Comparison of ENCODE assay signal across 1 cellular context in genomic region chr20:36875702-36876472, GRCh38.
TF ChIP-seq lines count a peak whose summit lies in the region.

TSS of gene TLDC2 (plus strand) at chr20:36876138. CDS start at chr20:36876175, 37 bp downstream.

TF ChIP-seq in HepG2, 621 proteins besides CTCF, POLR2A, EP300 and RAD21 (continued from another document and continues in another):
- no peak for TF ChIP-seq ZNF142 (CRISPR knock-in tag; IDR thresholded peaks at IDR 0.05)
- TF ChIP-seq NFE2 (CRISPR knock-in tag; IDR thresholded peaks at IDR 0.05), result no peak
- TF ChIP-seq CCDC6 (CRISPR knock-in tag; IDR thresholded peaks at IDR 0.05), result 0 out of 2 replicates have a peak, but pooled peaks have one; percentile 72
- TF ChIP-seq, protein P1, sequence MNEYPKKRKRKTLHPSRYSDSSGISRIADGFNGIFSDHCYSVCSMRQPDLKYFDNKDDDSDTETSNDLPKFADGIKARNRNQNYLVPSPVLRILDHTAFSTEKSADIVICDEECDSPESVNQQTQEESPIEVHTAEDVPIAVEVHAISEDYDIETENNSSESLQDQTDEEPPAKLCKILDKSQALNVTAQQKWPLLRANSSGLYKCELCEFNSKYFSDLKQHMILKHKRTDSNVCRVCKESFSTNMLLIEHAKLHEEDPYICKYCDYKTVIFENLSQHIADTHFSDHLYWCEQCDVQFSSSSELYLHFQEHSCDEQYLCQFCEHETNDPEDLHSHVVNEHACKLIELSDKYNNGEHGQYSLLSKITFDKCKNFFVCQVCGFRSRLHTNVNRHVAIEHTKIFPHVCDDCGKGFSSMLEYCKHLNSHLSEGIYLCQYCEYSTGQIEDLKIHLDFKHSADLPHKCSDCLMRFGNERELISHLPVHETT (CRISPR knock-in tag; conservative IDR thresholded peaks at IDR 0.05), result no peak; the same call in 1 of the 2 replicates
- no peak for TF ChIP-seq ATF5 (CRISPR knock-in tag; IDR thresholded peaks at IDR 0.05; ENCODE audit: low read depth)
- TF ChIP-seq MBNL3 (CRISPR knock-in tag; conservative IDR thresholded peaks at IDR 0.05), result no peak
- peak; percentile 87; the same call in 1 of the 2 replicates for TF ChIP-seq ZSCAN29 (CRISPR knock-in tag; conservative IDR thresholded peaks at IDR 0.05)
- no peak for TF ChIP-seq ZNF607 (CRISPR knock-in tag; IDR thresholded peaks at IDR 0.05; ENCODE audit: borderline replicate concordance)
- TF ChIP-seq, protein P2, sequence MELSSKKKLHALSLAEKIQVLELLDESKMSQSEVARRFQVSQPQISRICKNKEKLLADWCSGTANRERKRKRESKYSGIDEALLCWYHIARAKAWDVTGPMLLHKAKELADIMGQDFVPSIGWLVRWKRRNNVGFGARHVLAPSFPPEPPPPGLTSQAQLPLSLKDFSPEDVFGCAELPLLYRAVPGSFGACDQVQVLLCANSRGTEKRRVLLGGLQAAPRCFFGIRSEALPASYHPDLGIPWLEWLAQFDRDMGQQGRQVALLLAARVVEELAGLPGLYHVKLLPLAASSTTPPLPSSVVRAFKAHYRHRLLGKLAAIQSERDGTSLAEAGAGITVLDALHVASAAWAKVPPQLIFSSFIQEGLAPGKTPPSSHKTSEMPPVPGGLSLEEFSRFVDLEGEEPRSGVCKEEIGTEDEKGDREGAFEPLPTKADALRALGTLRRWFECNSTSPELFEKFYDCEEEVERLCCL (CRISPR knock-in tag; IDR thresholded peaks at IDR 0.05; ENCODE audit: borderline replicate concordance), result no peak; the same call in 1 of the 2 replicates
- TF ChIP-seq, protein P3, sequence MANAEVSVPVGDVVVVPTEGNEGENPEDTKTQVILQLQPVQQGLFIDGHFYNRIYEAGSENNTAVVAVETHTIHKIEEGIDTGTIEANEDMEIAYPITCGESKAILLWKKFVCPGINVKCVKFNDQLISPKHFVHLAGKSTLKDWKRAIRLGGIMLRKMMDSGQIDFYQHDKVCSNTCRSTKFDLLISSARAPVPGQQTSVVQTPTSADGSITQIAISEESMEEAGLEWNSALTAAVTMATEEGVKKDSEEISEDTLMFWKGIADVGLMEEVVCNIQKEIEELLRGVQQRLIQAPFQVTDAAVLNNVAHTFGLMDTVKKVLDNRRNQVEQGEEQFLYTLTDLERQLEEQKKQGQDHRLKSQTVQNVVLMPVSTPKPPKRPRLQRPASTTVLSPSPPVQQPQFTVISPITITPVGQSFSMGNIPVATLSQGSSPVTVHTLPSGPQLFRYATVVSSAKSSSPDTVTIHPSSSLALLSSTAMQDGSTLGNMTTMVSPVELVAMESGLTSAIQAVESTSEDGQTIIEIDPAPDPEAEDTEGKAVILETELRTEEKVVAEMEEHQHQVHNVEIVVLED (CRISPR knock-in tag; IDR thresholded peaks at IDR 0.05; ENCODE audit: borderline replicate concordance), result no peak
- TF ChIP-seq ZFYVE20 (CRISPR knock-in tag; IDR thresholded peaks at IDR 0.05; ENCODE audit: borderline replicate concordance, low read depth), result no peak
- TF ChIP-seq JUN (CRISPR knock-in tag; IDR thresholded peaks at IDR 0.05), result no peak
- TF ChIP-seq RFX1 (IDR thresholded peaks at IDR 0.05), result no peak
- TF ChIP-seq HNRNPLL (IDR thresholded peaks at IDR 0.05; ENCODE audit: low read depth, low read length, poor library complexity, severe bottlenecking), result peak; percentile 62
- TF ChIP-seq NPAS2 (CRISPR knock-in tag; IDR thresholded peaks at IDR 0.05; ENCODE audit: borderline replicate concordance), result no peak
- TF ChIP-seq MATR3 (CRISPR knock-in tag; IDR thresholded peaks at IDR 0.05), result no peak
- TF ChIP-seq PHB2 (IDR thresholded peaks at IDR 0.05; ENCODE audit: partially characterized antibody), result no peak
- TF ChIP-seq ZNF768 (CRISPR knock-in tag; IDR thresholded peaks at IDR 0.05), result peak; percentile 59; the same call in 1 of the 2 replicates
- TF ChIP-seq, protein P4, sequence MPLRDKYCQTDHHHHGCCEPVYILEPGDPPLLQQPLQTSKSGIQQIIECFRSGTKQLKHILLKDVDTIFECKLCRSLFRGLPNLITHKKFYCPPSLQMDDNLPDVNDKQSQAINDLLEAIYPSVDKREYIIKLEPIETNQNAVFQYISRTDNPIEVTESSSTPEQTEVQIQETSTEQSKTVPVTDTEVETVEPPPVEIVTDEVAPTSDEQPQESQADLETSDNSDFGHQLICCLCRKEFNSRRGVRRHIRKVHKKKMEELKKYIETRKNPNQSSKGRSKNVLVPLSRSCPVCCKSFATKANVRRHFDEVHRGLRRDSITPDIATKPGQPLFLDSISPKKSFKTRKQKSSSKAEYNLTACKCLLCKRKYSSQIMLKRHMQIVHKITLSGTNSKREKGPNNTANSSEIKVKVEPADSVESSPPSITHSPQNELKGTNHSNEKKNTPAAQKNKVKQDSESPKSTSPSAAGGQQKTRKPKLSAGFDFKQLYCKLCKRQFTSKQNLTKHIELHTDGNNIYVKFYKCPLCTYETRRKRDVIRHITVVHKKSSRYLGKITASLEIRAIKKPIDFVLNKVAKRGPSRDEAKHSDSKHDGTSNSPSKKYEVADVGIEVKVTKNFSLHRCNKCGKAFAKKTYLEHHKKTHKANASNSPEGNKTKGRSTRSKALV (CRISPR knock-in tag; IDR thresholded peaks at IDR 0.05), result no peak
- no peak for TF ChIP-seq SRF (IDR thresholded peaks at IDR 0.05; ENCODE audit: low read depth, low read length)
- TF ChIP-seq NFIC (IDR thresholded peaks at IDR 0.05; ENCODE audit: low read length), result no peak
- no peak for TF ChIP-seq BCL6 (CRISPR knock-in tag; IDR thresholded peaks at IDR 0.05)
- 0 out of 2 replicates have a peak, but pooled peaks have one; percentile 46 for TF ChIP-seq ATAD3A (CRISPR knock-in tag; IDR thresholded peaks at IDR 0.05)
- TF ChIP-seq, protein P5, sequence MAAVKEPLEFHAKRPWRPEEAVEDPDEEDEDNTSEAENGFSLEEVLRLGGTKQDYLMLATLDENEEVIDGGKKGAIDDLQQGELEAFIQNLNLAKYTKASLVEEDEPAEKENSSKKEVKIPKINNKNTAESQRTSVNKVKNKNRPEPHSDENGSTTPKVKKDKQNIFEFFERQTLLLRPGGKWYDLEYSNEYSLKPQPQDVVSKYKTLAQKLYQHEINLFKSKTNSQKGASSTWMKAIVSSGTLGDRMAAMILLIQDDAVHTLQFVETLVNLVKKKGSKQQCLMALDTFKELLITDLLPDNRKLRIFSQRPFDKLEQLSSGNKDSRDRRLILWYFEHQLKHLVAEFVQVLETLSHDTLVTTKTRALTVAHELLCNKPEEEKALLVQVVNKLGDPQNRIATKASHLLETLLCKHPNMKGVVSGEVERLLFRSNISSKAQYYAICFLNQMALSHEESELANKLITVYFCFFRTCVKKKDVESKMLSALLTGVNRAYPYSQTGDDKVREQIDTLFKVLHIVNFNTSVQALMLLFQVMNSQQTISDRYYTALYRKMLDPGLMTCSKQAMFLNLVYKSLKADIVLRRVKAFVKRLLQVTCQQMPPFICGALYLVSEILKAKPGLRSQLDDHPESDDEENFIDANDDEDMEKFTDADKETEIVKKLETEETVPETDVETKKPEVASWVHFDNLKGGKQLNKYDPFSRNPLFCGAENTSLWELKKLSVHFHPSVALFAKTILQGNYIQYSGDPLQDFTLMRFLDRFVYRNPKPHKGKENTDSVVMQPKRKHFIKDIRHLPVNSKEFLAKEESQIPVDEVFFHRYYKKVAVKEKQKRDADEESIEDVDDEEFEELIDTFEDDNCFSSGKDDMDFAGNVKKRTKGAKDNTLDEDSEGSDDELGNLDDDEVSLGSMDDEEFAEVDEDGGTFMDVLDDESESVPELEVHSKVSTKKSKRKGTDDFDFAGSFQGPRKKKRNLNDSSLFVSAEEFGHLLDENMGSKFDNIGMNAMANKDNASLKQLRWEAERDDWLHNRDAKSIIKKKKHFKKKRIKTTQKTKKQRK (IDR thresholded peaks at IDR 0.05; ENCODE audit: low read length), result no peak
- TF ChIP-seq ZNF510 (CRISPR knock-in tag; IDR thresholded peaks at IDR 0.05; ENCODE audit: low read depth), result no peak; the same call in 1 of the 2 replicates
- TF ChIP-seq CHD2 (IDR thresholded peaks at IDR 0.05; ENCODE audit: low read depth, low read length), result no peak
- TF ChIP-seq, protein P6, sequence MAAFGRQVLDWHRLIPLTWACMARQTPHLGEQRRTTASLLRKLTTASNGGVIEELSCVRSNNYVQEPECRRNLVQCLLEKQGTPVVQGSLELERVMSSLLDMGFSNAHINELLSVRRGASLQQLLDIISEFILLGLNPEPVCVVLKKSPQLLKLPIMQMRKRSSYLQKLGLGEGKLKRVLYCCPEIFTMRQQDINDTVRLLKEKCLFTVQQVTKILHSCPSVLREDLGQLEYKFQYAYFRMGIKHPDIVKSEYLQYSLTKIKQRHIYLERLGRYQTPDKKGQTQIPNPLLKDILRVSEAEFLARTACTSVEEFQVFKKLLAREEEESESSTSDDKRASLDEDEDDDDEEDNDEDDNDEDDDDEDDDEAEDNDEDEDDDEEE (CRISPR knock-in tag; IDR thresholded peaks at IDR 0.05), result 0 out of 2 replicates have a peak, but pooled peaks have one; percentile 31
- TF ChIP-seq, protein P7, sequence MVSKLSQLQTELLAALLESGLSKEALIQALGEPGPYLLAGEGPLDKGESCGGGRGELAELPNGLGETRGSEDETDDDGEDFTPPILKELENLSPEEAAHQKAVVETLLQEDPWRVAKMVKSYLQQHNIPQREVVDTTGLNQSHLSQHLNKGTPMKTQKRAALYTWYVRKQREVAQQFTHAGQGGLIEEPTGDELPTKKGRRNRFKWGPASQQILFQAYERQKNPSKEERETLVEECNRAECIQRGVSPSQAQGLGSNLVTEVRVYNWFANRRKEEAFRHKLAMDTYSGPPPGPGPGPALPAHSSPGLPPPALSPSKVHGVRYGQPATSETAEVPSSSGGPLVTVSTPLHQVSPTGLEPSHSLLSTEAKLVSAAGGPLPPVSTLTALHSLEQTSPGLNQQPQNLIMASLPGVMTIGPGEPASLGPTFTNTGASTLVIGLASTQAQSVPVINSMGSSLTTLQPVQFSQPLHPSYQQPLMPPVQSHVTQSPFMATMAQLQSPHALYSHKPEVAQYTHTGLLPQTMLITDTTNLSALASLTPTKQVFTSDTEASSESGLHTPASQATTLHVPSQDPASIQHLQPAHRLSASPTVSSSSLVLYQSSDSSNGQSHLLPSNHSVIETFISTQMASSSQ (IDR thresholded peaks at IDR 0.05; ENCODE audit: low read depth), result no peak
- TF ChIP-seq, protein P7 (CRISPR knock-in tag; IDR thresholded peaks at IDR 0.05; ENCODE audit: borderline replicate concordance), result peak; percentile 35; the same call in 1 of the 2 replicates
- no peak for TF ChIP-seq KLF15 (CRISPR knock-in tag; IDR thresholded peaks at IDR 0.05; ENCODE audit: borderline replicate concordance)
- TF ChIP-seq ZNF512 (CRISPR knock-in tag; IDR thresholded peaks at IDR 0.05), result no peak
- no peak for TF ChIP-seq GLI4 (CRISPR knock-in tag; IDR thresholded peaks at IDR 0.05; ENCODE audit: borderline replicate concordance)
